22 cellular contexts compared by ENCODE assay signal in genomic region chr2:26070684-26071189, GRCh38.
"Had no signal": no experiment of that assay in that cellular context is flagged by ENCODE, and none has a peak within 500 bp of the region (broad histone marks: within the 10 kb centered on the region; RNA-seq: fewer than 3 reads in every experiment).

No MANE protein-coding gene starts in this region.

- H3K4me3 Mint-ChIP-seq: activated CD8-positive, alpha-beta T cell treated with anti-CD3 and anti-CD28 coated beads for 36 hours; brain; mesothelial cell of epicardium; neural progenitor cell; stimulated activated naive CD8-positive, alpha-beta T cell treated with anti-CD3 and anti-CD28 coated beads, Interleukin-15, amount 100 ng/mL, for 72 hours; WTC11 had no signal

- H3K36me3 ChIP-seq: lower lobe of right lung, neural progenitor cell had no signal

- H3K4me2 ChIP-seq: neural progenitor cell had no signal

- H2AFZ ChIP-seq: neural progenitor cell had no signal

- H3K27ac Mint-ChIP-seq: activated naive CD4-positive, alpha-beta T cell treated with anti-CD3 and anti-CD28 coated beads, Interleukin-2, amount 50 U/mL, for 72 hours; neural progenitor cell had no signal

- H3K27ac ChIP-seq: foreskin keratinocyte, lower lobe of right lung, neural progenitor cell, tibial artery had no signal

- H3K9ac ChIP-seq: neural progenitor cell had no signal

- H3K9me3 Mint-ChIP-seq: brain; mesothelial cell of epicardium; naive thymus-derived CD8-positive, alpha-beta T cell; stimulated activated naive CD8-positive, alpha-beta T cell treated with anti-CD3 and anti-CD28 coated beads, Interleukin-15, amount 100 ng/mL, for 72 hours had no signal

- H3K27me3 Mint-ChIP-seq: activated CD8-positive, alpha-beta T cell treated with anti-CD3 and anti-CD28 coated beads for 36 hours; brain; naive thymus-derived CD8-positive, alpha-beta T cell; progenitor cell of endocrine pancreas; stimulated activated naive CD8-positive, alpha-beta T cell treated with anti-CD3 and anti-CD28 coated beads, Interleukin-15, amount 100 ng/mL, for 72 hours had no signal

- ATAC-seq: activated CD8-positive, alpha-beta T cell treated with anti-CD3 and anti-CD28 coated beads for 36 hours; activated naive CD4-positive, alpha-beta T cell treated with anti-CD3 and anti-CD28 coated beads, Interleukin-2, amount 50 U/mL, for 72 hours; foreskin keratinocyte; left lobe of liver; lower lobe of right lung; naive thymus-derived CD8-positive, alpha-beta T cell; stimulated activated naive CD8-positive, alpha-beta T cell treated with anti-CD3 and anti-CD28 coated beads, Interleukin-15, amount 100 ng/mL, for 72 hours; WTC11 had no signal

- H3K9me3 ChIP-seq: lower lobe of right lung, tibial artery had no signal

- H3K4me3 ChIP-seq: lower lobe of right lung, neural progenitor cell, tibial artery had no signal

- DNase-seq: activated CD8-positive, alpha-beta T cell treated with anti-CD3 and anti-CD28 coated beads for 36 hours; activated T-cell treated with anti-CD3 and anti-CD28 coated beads, Interleukin-2, amount 50 U/mL, for 1 hour; aorta; caudate nucleus; dermis blood vessel endothelial cell; effector CD8-positive, alpha-beta T cell; foreskin keratinocyte; lower lobe of right lung; naive thymus-derived CD8-positive, alpha-beta T cell; retina; stimulated activated CD4-positive, alpha-beta T cell treated with anti-CD3 and anti-CD28 coated beads, Interleukin-12 subunit alpha, Interleukin-12 subunit beta, amount 100 ng/mL, for 4 hours; stimulated activated CD4-positive, alpha-beta T cell treated with anti-CD3 and anti-CD28 coated beads, Interleukin-4, amount 100 ng/mL, for 4 hours; stimulated activated naive CD8-positive, alpha-beta T cell treated with anti-CD3 and anti-CD28 coated beads, Interleukin-15, amount 100 ng/mL, for 72 hours; T-helper 9 cell; tibial artery had no signal

- H3K27me3 ChIP-seq: foreskin keratinocyte, neural progenitor cell, tibial artery had no signal
